1 cellular context compared by ENCODE assay signal in genomic region chr10:47441973-47442750, GRCh38.
TF ChIP-seq lines count a peak whose summit lies in the region.

No MANE protein-coding gene starts in this region.

TF ChIP-seq in K562, 482 proteins besides CTCF, POLR2A, EP300 and RAD21:
- peak; percentile 53; the same call in 1 of the 2 replicates for TF ChIP-seq ZNF263 (CRISPR knock-in tag; IDR thresholded peaks at IDR 0.05; ENCODE audit: borderline replicate concordance)
- TF ChIP-seq, protein P1, sequence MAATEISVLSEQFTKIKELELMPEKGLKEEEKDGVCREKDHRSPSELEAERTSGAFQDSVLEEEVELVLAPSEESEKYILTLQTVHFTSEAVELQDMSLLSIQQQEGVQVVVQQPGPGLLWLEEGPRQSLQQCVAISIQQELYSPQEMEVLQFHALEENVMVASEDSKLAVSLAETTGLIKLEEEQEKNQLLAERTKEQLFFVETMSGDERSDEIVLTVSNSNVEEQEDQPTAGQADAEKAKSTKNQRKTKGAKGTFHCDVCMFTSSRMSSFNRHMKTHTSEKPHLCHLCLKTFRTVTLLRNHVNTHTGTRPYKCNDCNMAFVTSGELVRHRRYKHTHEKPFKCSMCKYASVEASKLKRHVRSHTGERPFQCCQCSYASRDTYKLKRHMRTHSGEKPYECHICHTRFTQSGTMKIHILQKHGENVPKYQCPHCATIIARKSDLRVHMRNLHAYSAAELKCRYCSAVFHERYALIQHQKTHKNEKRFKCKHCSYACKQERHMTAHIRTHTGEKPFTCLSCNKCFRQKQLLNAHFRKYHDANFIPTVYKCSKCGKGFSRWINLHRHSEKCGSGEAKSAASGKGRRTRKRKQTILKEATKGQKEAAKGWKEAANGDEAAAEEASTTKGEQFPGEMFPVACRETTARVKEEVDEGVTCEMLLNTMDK (IDR thresholded peaks at IDR 0.05; ENCODE audit: borderline replicate concordance, insufficient read depth, low read depth, low read length, poor library complexity, severe bottlenecking): peak; percentile 6
- no peak for TF ChIP-seq SRSF3 (IDR thresholded peaks at IDR 0.05; ENCODE audit: insufficient read depth, low read length)
- TF ChIP-seq ID3 (CRISPR knock-in tag; IDR thresholded peaks at IDR 0.05): no peak
- TF ChIP-seq ID3 (tag; IDR thresholded peaks at IDR 0.05): no peak
